Comparison of ENCODE assay signal across 11 cellular contexts in the genomic region with DNA sequence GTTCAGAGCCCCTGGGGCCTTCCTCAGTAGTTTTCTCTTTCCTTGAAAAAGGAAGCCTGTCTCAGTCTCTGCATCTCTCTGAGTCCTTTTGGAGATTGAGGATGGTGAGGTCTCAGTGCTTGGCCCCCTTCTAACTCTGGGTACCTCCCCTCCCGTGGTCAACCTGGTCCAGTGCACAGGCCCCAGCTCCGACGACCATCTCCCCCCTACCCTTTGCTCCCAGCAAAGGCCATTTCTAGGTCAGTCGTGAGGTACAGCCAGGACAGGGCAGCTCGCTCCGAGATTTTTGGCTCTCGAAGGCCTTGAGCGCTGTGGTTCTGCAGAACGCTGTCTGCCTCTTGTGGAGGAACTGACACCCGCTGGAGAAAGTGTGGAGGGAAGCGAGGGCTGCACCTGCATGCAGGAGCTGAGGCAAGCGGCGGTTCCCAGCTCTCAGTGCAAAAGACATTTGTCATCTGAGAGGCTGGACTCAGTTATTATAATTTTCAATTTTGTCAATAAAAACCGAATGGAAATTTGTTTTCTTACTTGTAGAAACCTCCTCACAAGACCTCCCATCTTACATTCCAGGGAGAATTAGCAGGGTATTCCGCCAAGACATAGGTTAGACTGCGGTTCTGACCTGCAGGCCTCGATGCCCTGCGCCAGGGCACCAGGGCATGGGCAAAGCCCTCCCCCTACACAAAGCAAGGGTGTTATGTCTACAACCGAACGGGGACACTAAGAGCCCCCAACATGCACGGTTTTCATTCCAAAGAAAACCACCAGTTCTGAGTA. TPM values are rescaled to one million over a fixed set of nuclear protein-coding genes. Genes with fewer than 3 reads are reported as not detected.
DNase-seq lines count a peak whose midpoint lies in the region; ATAC-seq and TF ChIP-seq lines count a peak whose summit lies in the region.
"Not testable (repeated sequence)": the region's sequence is repeated elsewhere in the genome, so short reads cannot be mapped to it uniquely, and the experiment has no call there.
"Had no signal": no experiment of that assay in that cellular context is flagged by ENCODE, and none has a peak within 500 bp of the region (broad histone marks: within the 10 kb centered on the region; RNA-seq: fewer than 3 reads in every experiment).

No MANE protein-coding gene starts in this region.

- not testable (repeated sequence) for H3K9me2 ChIP-seq in SU-DHL-6 (replicated peaks; ENCODE audit: insufficient read depth, low read length)

- peak overlapping the region; percentile 68 for H3K27ac ChIP-seq in CD4-positive, alpha-beta memory T cell (ENCODE audit: low read depth, low read length)
- not testable (repeated sequence) for H3K27ac ChIP-seq in SU-DHL-6 (ENCODE audit: low read depth, low read length)
- peak overlapping the region; percentile 69 for H3K27ac ChIP-seq in effector memory CD4-positive, alpha-beta T cell (ENCODE audit: insufficient read depth, low read length, poor library complexity, severe bottlenecking)

- H3K9ac ChIP-seq in SU-DHL-6 (ENCODE audit: low read length): not testable (repeated sequence)

- H3K4me1 Mint-ChIP-seq in CD4-positive, alpha-beta memory T cell: peaks cover 0 to 16% (median 4%) of the 10 kb centered on the region in 4 donors
- H3K4me1 Mint-ChIP-seq in activated naive CD4-positive, alpha-beta T cell treated with anti-CD3 and anti-CD28 coated beads, Interleukin-2, amount 10 ng/mL, durations not matched to agents 7 days and 5 days: peaks cover 17% of the 10 kb centered on the region
- H3K4me1 Mint-ChIP-seq in natural killer cell; stimulated activated memory B cell treated with anti-CD40 and anti-IgM and Interleukin-4, amounts not matched to agents 10 μg/mL and 1 μg/mL and 100 μg/mL, for 72 hours: not testable (repeated sequence)

- H3K4me1 ChIP-seq in CD4-positive, alpha-beta memory T cell (ENCODE audit: insufficient read depth, low read length); effector memory CD4-positive, alpha-beta T cell (ENCODE audit: control insufficient read depth, insufficient read depth, low read length, poor library complexity, severe bottlenecking): not testable (repeated sequence)

- POLR2A ChIA-PET in CD4-positive, alpha-beta memory T cell (lab: Charles Lee; ENCODE audit: partially characterized antibody): not testable (repeated sequence)

- H3K36me3 ChIP-seq in CD4-positive, alpha-beta memory T cell (ENCODE audit: insufficient read depth, low read length); SU-DHL-6 (ENCODE audit: low read length); effector memory CD4-positive, alpha-beta T cell (ENCODE audit: control insufficient read depth, insufficient read depth, low read length): not testable (repeated sequence)

- H3K27ac Mint-ChIP-seq in CD4-positive, alpha-beta memory T cell: peak overlapping the region; percentile 51 to 99 (median 92)
- peak overlapping the region; percentile 95 for H3K27ac Mint-ChIP-seq in activated naive CD4-positive, alpha-beta T cell treated with anti-CD3 and anti-CD28 coated beads, Interleukin-2, amount 10 ng/mL, durations not matched to agents 7 days and 5 days
- H3K27ac Mint-ChIP-seq in natural killer cell: peak overlapping the region in 1 of 2 donors; percentile 95
- peak overlapping the region; percentile 89 for H3K27ac Mint-ChIP-seq in stimulated activated memory B cell treated with anti-CD40 and anti-IgM and Interleukin-4, amounts not matched to agents 10 μg/mL and 1 μg/mL and 100 μg/mL, for 72 hours

- H2AFZ ChIP-seq in SU-DHL-6 (ENCODE audit: low read depth, low read length, severe bottlenecking): not testable (repeated sequence)

- peak in 4 of 5 donors; percentile 34 to 68 (median 40) for DNase-seq in CD4-positive, alpha-beta memory T cell
- peak; percentile 41 to 47 for DNase-seq in activated CD4-positive, alpha-beta T cell treated with anti-CD3 and anti-CD28 coated beads, Interleukin-2, amount 50 U/mL, for 48 hours
- peak; percentile 67 for DNase-seq in activated naive CD4-positive, alpha-beta T cell treated with anti-CD3 and anti-CD28 coated beads, Interleukin-2, amount 10 ng/mL, durations not matched to agents 7 days and 5 days
- DNase-seq in effector memory CD4-positive, alpha-beta T cell: peak; percentile 10 to 19 (median 18)
- not testable (repeated sequence) for DNase-seq in natural killer cell

- not testable (repeated sequence) for H3F3A ChIP-seq in SU-DHL-6 (ENCODE audit: insufficient read depth)

- not testable (repeated sequence) for H3K36me3 Mint-ChIP-seq in CD4-positive, alpha-beta memory T cell; activated naive CD4-positive, alpha-beta T cell treated with anti-CD3 and anti-CD28 coated beads, Interleukin-2, amount 10 ng/mL, durations not matched to agents 7 days and 5 days; natural killer cell; stimulated activated memory B cell treated with anti-CD40 and anti-IgM and Interleukin-4, amounts not matched to agents 10 μg/mL and 1 μg/mL and 100 μg/mL, for 72 hours

- not testable (repeated sequence) for H3K9me3 ChIP-seq in CD4-positive, alpha-beta memory T cell (ENCODE audit: control insufficient read depth in 1 of 2, low read length in 2 of 2); SU-DHL-6 (ENCODE audit: insufficient read depth, low read length); effector memory CD4-positive, alpha-beta T cell (ENCODE audit: control insufficient read depth, low read length)

- intact Hi-C loops in CD4-positive, alpha-beta memory T cell (cut with micrococcal nuclease): loop anchor here (10.0 kb wide), 1 partner anchor 95 kb away; no protein-coding TSS in a partner anchor
- intact Hi-C loops in natural killer cell (cut with micrococcal nuclease): not testable (repeated sequence)

- not testable (repeated sequence) for H4K20me1 ChIP-seq in SU-DHL-6 (ENCODE audit: low read depth, low read length)

- not testable (repeated sequence) for H3K79me2 ChIP-seq in SU-DHL-6 (ENCODE audit: insufficient read depth, low read length)

- H3K4me3 Mint-ChIP-seq in CD4-positive, alpha-beta memory T cell: peak overlapping the region; percentile 91 to 99 (median 95)
- H3K4me3 Mint-ChIP-seq in activated naive CD4-positive, alpha-beta T cell treated with anti-CD3 and anti-CD28 coated beads, Interleukin-2, amount 10 ng/mL, durations not matched to agents 7 days and 5 days: peak overlapping the region; percentile 78
- H3K4me3 Mint-ChIP-seq in natural killer cell: peak overlapping the region; percentile 88
- peak overlapping the region; percentile 58 for H3K4me3 Mint-ChIP-seq in stimulated activated memory B cell treated with anti-CD40 and anti-IgM and Interleukin-4, amounts not matched to agents 10 μg/mL and 1 μg/mL and 100 μg/mL, for 72 hours

- H3K27me3 Mint-ChIP-seq in CD4-positive, alpha-beta memory T cell; activated naive CD4-positive, alpha-beta T cell treated with anti-CD3 and anti-CD28 coated beads, Interleukin-2, amount 10 ng/mL, durations not matched to agents 7 days and 5 days; natural killer cell (ENCODE audit: low read depth in 2 of 2); stimulated activated memory B cell treated with anti-CD40 and anti-IgM and Interleukin-4, amounts not matched to agents 10 μg/mL and 1 μg/mL and 100 μg/mL, for 72 hours: not testable (repeated sequence)

- H3K4me3 ChIP-seq in CD4-positive, alpha-beta memory T cell (ENCODE audit: low read length in 2 of 2): peak overlapping the region in 1 of 2 donors; percentile 32
- H3K4me3 ChIP-seq in SU-DHL-6 (ENCODE audit: insufficient read depth, low read length, poor library complexity, severe bottlenecking); effector memory CD4-positive, alpha-beta T cell (ENCODE audit: insufficient read depth, low read depth, low read length, poor library complexity, severe bottlenecking): not testable (repeated sequence)

- H3K4me2 ChIP-seq in SU-DHL-6 (ENCODE audit: low read depth, low read length, poor library complexity, severe bottlenecking): peak overlapping the region; percentile 52

- ATAC-seq in HG03159 (IDR thresholded peaks at IDR 0.05; ENCODE audit: unreplicated experiment) (peak; percentile 5), natural killer cell (peak in 2 of 3 donors; percentile 11 to 62)
- not testable (repeated sequence) for ATAC-seq in stimulated activated memory B cell treated with anti-CD40 and anti-IgM and Interleukin-4, amounts not matched to agents 10 μg/mL and 1 μg/mL and 100 μg/mL, for 72 hours

- H3K27me3 ChIP-seq in CD4-positive, alpha-beta memory T cell (ENCODE audit: insufficient read depth, low read length); SU-DHL-6 (ENCODE audit: low read length); effector memory CD4-positive, alpha-beta T cell (replicated peaks; ENCODE audit: control insufficient read depth, insufficient read depth, low read length, poor library complexity, severe bottlenecking): not testable (repeated sequence)

- TF ChIP-seq CTCF in SU-DHL-6 (IDR thresholded peaks at IDR 0.05; ENCODE audit: insufficient read depth, low read length, poor library complexity, severe bottlenecking); natural killer cell (IDR thresholded peaks at IDR 0.05): not testable (repeated sequence)

- CTCF ChIA-PET in CD4-positive, alpha-beta memory T cell (lab: Charles Lee; ENCODE audit: partially characterized antibody); activated naive CD4-positive, alpha-beta T cell treated with anti-CD3 and anti-CD28 coated beads, Interleukin-2, amount 10 ng/mL, durations not matched to agents 7 days and 5 days (lab: Charles Lee): not testable (repeated sequence)

- H3K9me3 Mint-ChIP-seq in CD4-positive, alpha-beta memory T cell; activated naive CD4-positive, alpha-beta T cell treated with anti-CD3 and anti-CD28 coated beads, Interleukin-2, amount 10 ng/mL, durations not matched to agents 7 days and 5 days; natural killer cell; stimulated activated memory B cell treated with anti-CD40 and anti-IgM and Interleukin-4, amounts not matched to agents 10 μg/mL and 1 μg/mL and 100 μg/mL, for 72 hours: not testable (repeated sequence)

RNA-seq across cellular contexts. Expression of a gene that starts 40.1 kb away (rescaled TPM):
- total RNA-seq in CD4-positive, alpha-beta memory T cell: under 1 TPM; 0.73 to 0.80 TPM
- polyA plus RNA-seq in CD4-positive, alpha-beta memory T cell: not detected
- total RNA-seq in natural killer cell: not detected
- total RNA-seq: dermis blood vessel endothelial cell, heart right ventricle, renal cortical epithelial cell had no signal
- polyA plus RNA-seq: heart right ventricle had no signal
